ENCODE assay signal across 9 cellular contexts in the genomic region with DNA sequence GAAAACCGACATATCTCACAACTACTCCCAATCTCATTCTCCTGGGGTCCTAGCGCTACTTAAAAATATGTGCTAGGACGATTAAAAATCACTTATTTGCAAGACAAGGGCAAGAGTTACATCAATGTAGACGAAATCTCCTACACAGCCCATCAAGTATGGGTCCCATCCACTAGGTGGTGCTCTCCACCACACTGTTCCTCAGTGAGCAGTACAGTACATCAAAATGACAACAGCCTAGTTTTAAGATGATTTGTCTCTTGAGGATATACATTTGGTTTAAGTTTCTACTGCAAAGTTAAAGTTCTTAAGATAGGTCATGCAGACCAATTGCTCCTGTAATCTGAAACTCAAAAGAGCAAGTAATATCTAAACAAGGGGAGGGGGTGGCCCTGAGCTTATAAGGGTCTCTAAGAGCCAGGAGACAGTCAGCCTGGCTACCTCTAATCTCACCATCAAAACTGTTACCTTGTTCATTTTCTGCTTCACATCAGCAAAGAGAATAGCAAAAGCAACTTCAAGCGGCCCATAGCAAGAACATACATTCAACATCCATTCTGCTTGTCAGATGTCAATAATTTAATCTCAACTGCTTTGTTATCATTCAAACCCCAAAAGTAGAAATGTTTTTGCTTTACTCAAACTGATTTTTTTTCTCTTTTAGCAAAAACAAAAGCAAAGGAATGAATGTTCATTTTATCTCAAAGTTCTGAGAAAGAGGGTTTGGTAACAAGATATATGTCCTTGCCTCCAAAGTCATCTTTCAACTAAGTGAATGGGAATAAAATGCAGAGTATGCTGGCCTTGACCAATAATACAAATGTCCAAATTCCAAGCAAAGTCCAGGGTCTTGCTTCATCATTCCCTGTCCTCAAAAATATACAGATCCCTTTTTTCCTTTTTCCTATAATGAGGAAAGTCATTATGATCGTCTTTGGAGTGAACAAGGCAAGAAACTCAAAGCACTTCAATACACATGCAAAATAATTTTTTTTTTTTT. TPM values are rescaled to one million over a fixed set of nuclear protein-coding genes. Genes with fewer than 3 reads are reported as not detected.
A peak's percentile ranks its signal among the peaks of the same experiment; 100 is the strongest.
DNase-seq lines count a peak whose midpoint lies in the region; ATAC-seq, FAIRE-seq and TF ChIP-seq lines count a peak whose summit lies in the region.
"Had no signal": no experiment of that assay in that cellular context is flagged by ENCODE, and none has a peak within 500 bp of the region (broad histone marks: within the 10 kb centered on the region; RNA-seq: fewer than 3 reads in every experiment).

No MANE protein-coding gene starts in this region.

- no peak overlapping the region for H2BK120ac ChIP-seq in H1 (replicated peaks; ENCODE audit: low read depth, low read length)

- no peaks in the 10 kb centered on the region for H3K79me2 ChIP-seq in H1 (ENCODE audit: control insufficient read depth in 1 of 2, insufficient read depth in 2 of 2, low read length in 2 of 2)

- POLR2A ChIA-PET in activated CD4-positive, alpha-beta memory T cell treated with anti-CD3 and anti-CD28 coated beads, Interleukin-2, amount 10 ng/mL, durations not matched to agents 7 days and 5 days (lab: Charles Lee), result no interaction called here
- POLR2A ChIA-PET in H1 (lab: Charles Lee; ENCODE audit: partially characterized antibody), result interaction anchor here (1.5 kb wide), 1 partner anchor 23 kb away, joined by 3 read pairs; no protein-coding TSS in a partner anchor

- H2BK12ac ChIP-seq in H1 (ENCODE audit: low read depth, low read length), result no peak overlapping the region

- no peaks in the 10 kb centered on the region for H3K27me3 Mint-ChIP-seq in activated CD4-positive, alpha-beta memory T cell treated with anti-CD3 and anti-CD28 coated beads, Interleukin-2, amount 10 ng/mL, durations not matched to agents 7 days and 5 days
- H3K27me3 Mint-ChIP-seq: activated naive CD8-positive, alpha-beta T cell had no signal

- no peak overlapping the region for H3K56ac ChIP-seq in H1 (replicated peaks; ENCODE audit: insufficient read length, low read depth, low read length)

- H3K4me2 ChIP-seq in H1 (ENCODE audit: insufficient read depth in 1 of 2, low read depth in 2 of 2, low read length in 2 of 2), result no peak overlapping the region

- no peak overlapping the region for H2BK15ac ChIP-seq in H1 (ENCODE audit: low read length)

- H3K27ac ChIP-seq in H1 (ENCODE audit: low read depth, low read length), result no peak overlapping the region

- no peak overlapping the region for H3K18ac ChIP-seq in H1 (ENCODE audit: extremely low read depth, low read length)

- CTCF ChIA-PET in activated CD4-positive, alpha-beta memory T cell treated with anti-CD3 and anti-CD28 coated beads, Interleukin-2, amount 10 ng/mL, durations not matched to agents 7 days and 5 days (lab: Charles Lee), result interaction anchor here (0.6 to 1.7 kb wide), 9 partner anchors 10 to 148 kb away, joined by 3 to 5 read pairs (median 4); no protein-coding TSS in a partner anchor
- CTCF ChIA-PET in H1 (lab: Charles Lee; ENCODE audit: partially characterized antibody), result interaction anchor here (0.6 to 3.7 kb wide), 27 partner anchors 10 to 394 kb away, joined by 3 to 21 read pairs (median 4); a partner anchor contains a TSS

- FAIRE-seq in H1 (lab: Jason Lieb, UNC), result peak; percentile 96

- peak; percentile 87 to 88 for TF ChIP-seq RAD21 in H1 (IDR thresholded peaks at IDR 0.05 in 1 of 2, conservative IDR thresholded peaks at IDR 0.05 in 1 of 2; ENCODE audit: low read depth in 2 of 2, low read length in 2 of 2)

- peak; percentile 53 to 94 (median 74) for TF ChIP-seq CTCF in H1 (IDR thresholded peaks at IDR 0.05; ENCODE audit: control extremely low read depth in 1 of 3, insufficient read depth in 1 of 3, low read depth in 1 of 3, low read length in 3 of 3)
- peak; percentile 75 for TF ChIP-seq CTCF in mucosa of descending colon (IDR thresholded peaks at IDR 0.05)

- no peaks in the 10 kb centered on the region for H3K9me3 Mint-ChIP-seq in activated CD4-positive, alpha-beta memory T cell treated with anti-CD3 and anti-CD28 coated beads, Interleukin-2, amount 10 ng/mL, durations not matched to agents 7 days and 5 days

- H3K4ac ChIP-seq in H1 (replicated peaks; ENCODE audit: insufficient read length, low read depth, low read length), result no peak overlapping the region

- no peak overlapping the region for H4K5ac ChIP-seq in H1 (ENCODE audit: insufficient read length, low read depth, low read length)

- no peaks in the 10 kb centered on the region for H3K23me2 ChIP-seq in H1 (ENCODE audit: low read depth, low read length)

- H3K4me1 Mint-ChIP-seq in activated CD4-positive, alpha-beta memory T cell treated with anti-CD3 and anti-CD28 coated beads, Interleukin-2, amount 10 ng/mL, durations not matched to agents 7 days and 5 days, result peaks cover 9% of the 10 kb centered on the region

- no peak overlapping the region for H3K4me3 Mint-ChIP-seq in activated CD4-positive, alpha-beta memory T cell treated with anti-CD3 and anti-CD28 coated beads, Interleukin-2, amount 10 ng/mL, durations not matched to agents 7 days and 5 days
- H3K4me3 Mint-ChIP-seq: activated naive CD8-positive, alpha-beta T cell had no signal

- H4K8ac ChIP-seq in H1 (ENCODE audit: extremely low read depth, insufficient read depth, low read length), result no peak overlapping the region

- H3K9me3 ChIP-seq in H1 (ENCODE audit: insufficient read depth in 2 of 2, low read depth in 1 of 2, low read length in 1 of 2) (no peaks in the 10 kb centered on the region), mucosa of descending colon (no peaks in the 10 kb centered on the region)

- H3K23ac ChIP-seq in H1 (ENCODE audit: insufficient read length), result no peak overlapping the region

- TF ChIP-seq EP300 in H1 (IDR thresholded peaks at IDR 0.05; ENCODE audit: borderline replicate concordance in 1 of 2, low read depth in 2 of 2, low read length in 2 of 2), result no peak

- peaks cover 0 to 1% (median 0%) of the 10 kb centered on the region in 4 experiments; a peak in 1 of 7 replicates for H3K27me3 ChIP-seq in H1 (replicated peaks in 1 of 4; ENCODE audit: control insufficient read depth in 3 of 4, extremely low read depth in 1 of 4, insufficient read depth in 3 of 4, low read length in 3 of 4)

- peak; percentile 76 for ATAC-seq in GM18870 (IDR thresholded peaks at IDR 0.05; ENCODE audit: unreplicated experiment)
- peak; percentile 65 for ATAC-seq in HG03103 (IDR thresholded peaks at IDR 0.05; ENCODE audit: low read depth, unreplicated experiment)
- ATAC-seq in mucosa of descending colon, result peak; percentile 95

- WGBS in H1 (ENCODE audit: extremely low coverage in 1 of 2, insufficient coverage in 1 of 2, insufficient read length in 1 of 2, insufficient replicate concordance in 2 of 2, low coverage in 1 of 2, low lambda C conversion rate in 2 of 2, missing lambda C conversion rate in 1 of 2), 2 experiments, result 28% methylated on average over 6 of the region's 6 CpGs; no CpG with 5 or more reads in 1 of the 2 experiments

- H3K36me3 ChIP-seq in H1 (ENCODE audit: control insufficient read depth in 2 of 4, insufficient read depth in 4 of 4, low read length in 3 of 4), result no peaks in the 10 kb centered on the region
- no peaks in the 10 kb centered on the region for H3K36me3 ChIP-seq in mucosa of descending colon (ENCODE audit: low read depth)

- H2AFZ ChIP-seq in H1 (ENCODE audit: low read length), result no peak overlapping the region

- DNase-seq in C1 segment of cervical spinal cord (lab: John Stamatoyannopoulos, UW) (peak in 8 of 14 donors; percentile 14 to 34 (median 24)), NCI-H526 treated with DMSO at 0.1 percent for 48 hours (lab: John Stamatoyannopoulos, UW) (peak; percentile 45), H1 (ENCODE audit: low read depth in 1 of 2, low spot score in 2 of 2) (peak; percentile 15 to 74), mucosa of descending colon (peak in 2 of 3 donors; percentile 65 to 88)
- peak; percentile 76 for DNase-seq in activated CD4-positive, alpha-beta memory T cell treated with anti-CD3 and anti-CD28 coated beads, Interleukin-2, amount 10 ng/mL, durations not matched to agents 7 days and 5 days
- peak; percentile 30 to 44 for DNase-seq in stimulated activated CD8-positive, alpha-beta memory T cell treated with anti-CD3 and anti-CD28 coated beads, Interleukin-7, amount 100 ng/mL, for 1 hour (ENCODE audit: low read depth in 2 of 2)

- no peak for TF ChIP-seq POLR2A in H1 (IDR thresholded peaks at IDR 0.05; ENCODE audit: control extremely low read depth in 1 of 2, low read depth in 2 of 2, low read length in 2 of 2)

- no peak overlapping the region for H3K27ac Mint-ChIP-seq in activated CD4-positive, alpha-beta memory T cell treated with anti-CD3 and anti-CD28 coated beads, Interleukin-2, amount 10 ng/mL, durations not matched to agents 7 days and 5 days
- H3K27ac Mint-ChIP-seq: activated naive CD8-positive, alpha-beta T cell had no signal

- no peak overlapping the region for H2BK20ac ChIP-seq in H1 (ENCODE audit: low read length)

- H3K4me3 ChIP-seq in H1 (ENCODE audit: extremely low read depth in 1 of 4, insufficient read depth in 2 of 4, low read depth in 3 of 4, low read length in 4 of 4), result no peak overlapping the region
- no peak overlapping the region for H3K4me3 ChIP-seq in mucosa of descending colon

- no peaks in the 10 kb centered on the region for H3K79me1 ChIP-seq in H1 (ENCODE audit: low read depth, low read length)

- peaks cover 0 to 4% (median 2%) of the 10 kb centered on the region in 4 experiments; a peak in 4 of 7 replicates for H3K4me1 ChIP-seq in H1 (replicated peaks in 1 of 4; ENCODE audit: control insufficient read depth in 3 of 4, insufficient read depth in 4 of 4, low read length in 3 of 4)
- peaks cover 5% of the 10 kb centered on the region for H3K4me1 ChIP-seq in mucosa of descending colon (ENCODE audit: low read depth)

- no peaks in the 10 kb centered on the region for H3K36me3 Mint-ChIP-seq in activated CD4-positive, alpha-beta memory T cell treated with anti-CD3 and anti-CD28 coated beads, Interleukin-2, amount 10 ng/mL, durations not matched to agents 7 days and 5 days (ENCODE audit: low read depth)
- H3K36me3 Mint-ChIP-seq: activated naive CD8-positive, alpha-beta T cell had no signal

- H2AK5ac ChIP-seq in H1 (ENCODE audit: low read depth, low read length), result no peak overlapping the region

- H3K14ac ChIP-seq in H1 (ENCODE audit: insufficient read length), result no peak overlapping the region

- H4K91ac ChIP-seq in H1 (replicated peaks; ENCODE audit: insufficient read length, low read length), result no peak overlapping the region

- H4K20me1 ChIP-seq in H1 (replicated peaks in 1 of 2; ENCODE audit: control insufficient read depth in 1 of 2, insufficient read depth in 2 of 2, low read length in 2 of 2), result peaks cover 0 to 2% of the 10 kb centered on the region in 2 experiments

- H3K9ac ChIP-seq in H1 (replicated peaks in 1 of 4; ENCODE audit: extremely low read depth in 1 of 4, low read depth in 3 of 4, low read length in 3 of 4), result no peak overlapping the region

- intact Hi-C loops in mucosa of descending colon (cut with DNase I, micrococcal nuclease), result no loop called here

- H2BK5ac ChIP-seq in H1 (ENCODE audit: low read depth, low read length), result no peak overlapping the region

RNA-seq across cellular contexts. Expression of a gene that starts 53.1 kb away (rescaled TPM):
- 10 to 100 TPM; 22.8 to 26.5 TPM for total RNA-seq in activated CD4-positive, alpha-beta memory T cell treated with anti-CD3 and anti-CD28 coated beads, Interleukin-2, amount 10 ng/mL, durations not matched to agents 7 days and 5 days
- 18.3 and 20.0 TPM in 2 replicates for total RNA-seq in H1 (2021; fragmentation: NEBNext Ultra II Directional; extraction: Animal tissue kit (Norgen Biotek cat#: 25700))
- polyA plus RNA-seq in H1 (2011; rRNA removed), result 9.8 and 14.6 TPM in 2 replicates
- 15.2 TPM for polyA plus RNA-seq in H1 (2011; cell fraction: cytosol; rRNA removed)
- polyA plus RNA-seq in H1 (2011; cell fraction: nucleus; rRNA removed), result 13.5 TPM
- 15.6 to 17.3 TPM (median 16.7 TPM) in 4 replicates for polyA plus RNA-seq in H1 (2012, experiment 1 of 2)
- 4.7 TPM for polyA plus RNA-seq in H1 (2012, experiment 2 of 2)
- polyA plus RNA-seq in H1 (2013, experiment 1 of 2), result 14.5 TPM
- 13.5 TPM for polyA plus RNA-seq in H1 (2013, experiment 2 of 2)
- 13.0 and 13.2 TPM in 2 replicates for polyA minus RNA-seq in H1 (2011; rRNA and poly(A)+ RNA removed)
- 9.8 TPM for polyA minus RNA-seq in H1 (2011; cell fraction: cytosol; rRNA and poly(A)+ RNA removed)
- 13.9 TPM for polyA minus RNA-seq in H1 (2011; cell fraction: nucleus; rRNA and poly(A)+ RNA removed)
- 10 to 100 TPM; 33.1 to 43.3 (median 36.3) TPM for total RNA-seq in mucosa of descending colon

Comparison
In these comparisons a context has a peak if more than half of its experiments do, and no peak if none do; other contexts are left out.
1. DNase-seq: peak in every context shown above with its lines; median percentile 76 in mucosa of descending colon; 76 in activated CD4-positive, alpha-beta memory T cell treated with anti-CD3 and anti-CD28 coated beads, Interleukin-2, amount 10 ng/mL, durations not matched to agents 7 days and 5 days; 45 in NCI-H526 treated with DMSO at 0.1 percent for 48 hours; 44 in H1; 37 in stimulated activated CD8-positive, alpha-beta memory T cell treated with anti-CD3 and anti-CD28 coated beads, Interleukin-7, amount 100 ng/mL, for 1 hour; 24 in C1 segment of cervical spinal cord.